In the genomic region with DNA sequence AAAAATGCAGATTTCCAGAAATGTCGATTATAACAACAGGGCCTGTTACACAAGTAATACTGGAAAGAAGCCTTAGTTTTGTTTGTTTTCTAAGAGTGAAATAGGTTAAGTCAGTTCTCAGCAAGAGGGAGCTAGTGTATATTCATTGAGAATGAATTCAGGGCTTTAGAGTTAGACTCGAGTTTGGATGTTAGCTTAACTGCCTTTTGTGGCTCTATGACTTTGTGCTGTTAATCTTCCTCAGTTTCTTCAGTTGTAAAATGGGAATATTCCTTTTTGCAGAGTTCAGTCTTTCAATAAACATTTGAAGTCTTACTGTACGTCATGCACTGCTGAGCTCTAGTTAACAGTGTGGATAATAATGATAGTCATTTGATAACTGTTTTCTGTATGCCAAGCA, we compare ENCODE assay signal across 8 cellular contexts. TPM values are rescaled to one million over a fixed set of nuclear protein-coding genes. Genes with fewer than 3 reads are reported as not detected.
DNase-seq lines count a peak whose midpoint lies in the region; ATAC-seq lines count a peak whose summit lies in the region.

No MANE protein-coding gene starts in this region.

- CTCF ChIA-PET in activated naive CD4-positive, alpha-beta T cell treated with anti-CD3 and anti-CD28 coated beads, Interleukin-2, amount 10 ng/mL, durations not matched to agents 7 days and 5 days (lab: Charles Lee): interaction anchor here (0.9 to 3.5 kb wide), 10 partner anchors 13 to 373 kb away, joined by 3 to 18 read pairs (median 5); no protein-coding TSS in a partner anchor

- peak overlapping the region; percentile 96 for H3K4me3 ChIP-seq in SK-N-MC
- H3K4me3 ChIP-seq in trophoblast cell (ENCODE audit: low read depth, low read length): no peak overlapping the region

- ATAC-seq in GM21825 (IDR thresholded peaks at IDR 0.05; ENCODE audit: unreplicated experiment) (no peak), HG03025 (IDR thresholded peaks at IDR 0.05; ENCODE audit: low FRiP score, unreplicated experiment) (no peak), GM21515 (IDR thresholded peaks at IDR 0.05; ENCODE audit: unreplicated experiment) (no peak)

- H3K27me3 ChIP-seq in trophoblast cell (ENCODE audit: insufficient read depth, low read length): no peaks in the 10 kb centered on the region

- H3K9me3 Mint-ChIP-seq in activated naive CD4-positive, alpha-beta T cell treated with anti-CD3 and anti-CD28 coated beads, Interleukin-2, amount 10 ng/mL, durations not matched to agents 7 days and 5 days: no peaks in the 10 kb centered on the region

- no peak overlapping the region for H3K14ac ChIP-seq in trophoblast cell (ENCODE audit: low read length)

- peaks cover 12% of the 10 kb centered on the region for H3K79me2 ChIP-seq in trophoblast cell (ENCODE audit: control insufficient read depth, insufficient read depth, low read length, poor library complexity)

- H3K4ac ChIP-seq in trophoblast cell (ENCODE audit: low read depth, low read length): no peak overlapping the region

- H3K4me1 ChIP-seq in trophoblast cell (ENCODE audit: control insufficient read depth in 1 of 2, insufficient read depth in 2 of 2, low read length in 2 of 2): peaks cover 2% of the 10 kb centered on the region in 2 experiments

- peak overlapping the region; percentile 55 for H3K4me2 ChIP-seq in trophoblast cell (ENCODE audit: low read length)

- H3K27ac ChIP-seq in SK-N-MC (peak overlapping the region; percentile 76), trophoblast cell (ENCODE audit: low read depth, low read length) (no peak overlapping the region)

- peaks cover 56% of the 10 kb centered on the region for H3K4me1 Mint-ChIP-seq in activated naive CD4-positive, alpha-beta T cell treated with anti-CD3 and anti-CD28 coated beads, Interleukin-2, amount 10 ng/mL, durations not matched to agents 7 days and 5 days

- H4K12ac ChIP-seq in trophoblast cell (ENCODE audit: low read depth, low read length): no peak overlapping the region

- no peak for DNase-seq in activated naive CD4-positive, alpha-beta T cell treated with anti-CD3 and anti-CD28 coated beads, Interleukin-2, amount 10 ng/mL, durations not matched to agents 7 days and 5 days
- no peak for DNase-seq in activated naive CD4-positive, alpha-beta T cell treated with anti-CD3 and anti-CD28 coated beads, Interleukin-2, amount 50 U/mL, for 16 hours
- no peak for DNase-seq in SK-N-MC (ENCODE audit: low read depth, low spot score)
- DNase-seq in fibroblast of gingiva (ENCODE audit: low read depth): peak; percentile 53
- peak in 1 of 2 donors; percentile 25 for DNase-seq in trophoblast cell

- H3K27me3 Mint-ChIP-seq in activated naive CD4-positive, alpha-beta T cell treated with anti-CD3 and anti-CD28 coated beads, Interleukin-2, amount 10 ng/mL, durations not matched to agents 7 days and 5 days: no peaks in the 10 kb centered on the region

- WGBS in trophoblast cell (ENCODE audit: extremely low coverage, insufficient coverage, insufficient read length): no CpG with 5 or more reads among the region's 3 CpGs

- H3K27ac Mint-ChIP-seq in activated naive CD4-positive, alpha-beta T cell treated with anti-CD3 and anti-CD28 coated beads, Interleukin-2, amount 10 ng/mL, durations not matched to agents 7 days and 5 days: peak overlapping the region; percentile 94

- no peak overlapping the region for H4K91ac ChIP-seq in trophoblast cell (ENCODE audit: low read depth, low read length)

- no peak overlapping the region for H2BK5ac ChIP-seq in trophoblast cell (ENCODE audit: low read depth, low read length, poor library complexity)

- H3K23ac ChIP-seq in trophoblast cell (ENCODE audit: low read length): no peak overlapping the region

- H3K9ac ChIP-seq in SK-N-MC (ENCODE audit: insufficient read length) (peak overlapping the region; percentile 94), trophoblast cell (ENCODE audit: low read length) (no peak overlapping the region)

- peaks cover 5% of the 10 kb centered on the region for H3K79me1 ChIP-seq in trophoblast cell (ENCODE audit: low read length)

- H3K36me3 ChIP-seq in SK-N-MC (ENCODE audit: insufficient read depth, low read length): peaks cover 16% of the 10 kb centered on the region; the same call in 1 of the 2 replicates
- no peaks in the 10 kb centered on the region for H3K36me3 ChIP-seq in trophoblast cell (ENCODE audit: control insufficient read depth in 1 of 2, insufficient read depth in 2 of 2, low read length in 2 of 2)

- H2AK5ac ChIP-seq in trophoblast cell (ENCODE audit: low read length): no peak overlapping the region

- no peak overlapping the region for H2AFZ ChIP-seq in trophoblast cell (ENCODE audit: insufficient read depth, low read length, poor library complexity)

- peaks cover 48% of the 10 kb centered on the region for H3K36me3 Mint-ChIP-seq in activated naive CD4-positive, alpha-beta T cell treated with anti-CD3 and anti-CD28 coated beads, Interleukin-2, amount 10 ng/mL, durations not matched to agents 7 days and 5 days

- no peak overlapping the region for H3K18ac ChIP-seq in trophoblast cell (ENCODE audit: low read length)

- no peak overlapping the region for H2BK120ac ChIP-seq in trophoblast cell (ENCODE audit: insufficient read depth, low read length, poor library complexity)

- no peak overlapping the region for H2BK12ac ChIP-seq in trophoblast cell (ENCODE audit: low read length)

- H3K4me3 Mint-ChIP-seq in activated naive CD4-positive, alpha-beta T cell treated with anti-CD3 and anti-CD28 coated beads, Interleukin-2, amount 10 ng/mL, durations not matched to agents 7 days and 5 days: peak overlapping the region; percentile 85

- H4K8ac ChIP-seq in trophoblast cell (ENCODE audit: low read depth, low read length): no peak overlapping the region

- no peaks in the 10 kb centered on the region for H3K9me3 ChIP-seq in SK-N-MC (ENCODE audit: low read depth, low read length)
- no peaks in the 10 kb centered on the region for H3K9me3 ChIP-seq in trophoblast cell (ENCODE audit: insufficient read depth, low read depth, low read length)

RNA-seq across cellular contexts. Expression of a gene that starts 1.0 kb away (rescaled TPM):
- polyA plus RNA-seq in trophoblast cell (2013): 152 and 159 TPM in 2 replicates

RNA-seq across cellular contexts. Expression of a gene that starts 33.1 kb away (rescaled TPM):
- 27.7 and 28.0 TPM in 2 replicates for polyA plus RNA-seq in trophoblast cell (2013)
